In the genomic region with DNA sequence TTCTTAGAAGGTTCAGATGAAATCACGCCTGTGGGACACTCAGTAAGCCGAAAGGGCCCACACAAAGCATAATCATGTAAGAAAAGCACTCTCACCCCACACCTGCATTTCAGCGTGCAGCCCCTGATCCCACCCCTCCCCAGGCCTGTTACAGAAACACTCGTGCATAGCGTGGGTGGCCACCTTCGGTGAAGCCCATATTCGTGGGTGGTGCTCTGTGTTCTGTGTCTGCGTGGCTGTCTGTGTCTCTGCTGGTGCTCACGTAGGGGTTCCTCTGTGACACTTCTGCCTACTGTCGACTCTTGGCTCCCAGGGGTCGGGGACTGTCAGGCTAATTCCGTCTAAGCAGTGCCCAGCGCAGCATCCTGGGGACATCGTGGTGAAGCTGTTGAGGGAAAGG, we compare ENCODE assay signal across 23 cellular contexts.
"Had no signal": no experiment of that assay in that cellular context is flagged by ENCODE, and none has a peak within 500 bp of the region (broad histone marks: within the 10 kb centered on the region; RNA-seq: fewer than 3 reads in every experiment).

No MANE protein-coding gene starts in this region.

- H3K4me3 Mint-ChIP-seq: activated T-cell treated with anti-CD3 and anti-CD28 coated beads, Interleukin-2, amount 50 U/mL, for 24 hours; activated T-helper 17 cell treated with anti-CD3 and anti-CD28 coated beads, Interleukin-2, amount 50 U/mL, for 72 hours; naive thymus-derived CD4-positive, alpha-beta T cell; stimulated activated effector memory CD8-positive, alpha-beta T cell treated with anti-CD3 and anti-CD28 coated beads, Interleukin-12 subunit alpha, Interleukin-12 subunit beta, amount 100 ng/mL, for 72 hours; stimulated activated naive CD8-positive, alpha-beta T cell treated with anti-CD3 and anti-CD28 coated beads, Interleukin-15, amount 100 ng/mL, for 72 hours; WTC11 had no signal

- H3K27ac Mint-ChIP-seq: activated naive CD4-positive, alpha-beta T cell treated with anti-CD3 and anti-CD28 coated beads, Interleukin-2, amount 50 U/mL, for 72 hours; activated T-cell treated with anti-CD3 and anti-CD28 coated beads, Interleukin-2, amount 50 U/mL, for 24 hours; activated T-helper 17 cell treated with anti-CD3 and anti-CD28 coated beads, Interleukin-2, amount 50 U/mL, for 72 hours; naive thymus-derived CD4-positive, alpha-beta T cell; stimulated activated effector memory CD8-positive, alpha-beta T cell treated with anti-CD3 and anti-CD28 coated beads, Interleukin-12 subunit alpha, Interleukin-12 subunit beta, amount 100 ng/mL, for 72 hours; stimulated activated naive CD8-positive, alpha-beta T cell treated with anti-CD3 and anti-CD28 coated beads, Interleukin-15, amount 100 ng/mL, for 72 hours; WTC11 had no signal

- H3K4me1 Mint-ChIP-seq: activated T-helper 17 cell treated with anti-CD3 and anti-CD28 coated beads, Interleukin-2, amount 50 U/mL, for 72 hours had no signal

- H3K27me3 Mint-ChIP-seq: activated T-cell treated with anti-CD3 and anti-CD28 coated beads, Interleukin-2, amount 50 U/mL, for 24 hours; activated T-helper 17 cell treated with anti-CD3 and anti-CD28 coated beads, Interleukin-2, amount 50 U/mL, for 72 hours had no signal

- H3K4me3 ChIP-seq: ascending aorta, esophagus muscularis mucosa, heart left ventricle, pancreas, psoas muscle, right atrium auricular region, tibial nerve had no signal

- H3K36me3 Mint-ChIP-seq: stimulated activated effector memory CD8-positive, alpha-beta T cell treated with anti-CD3 and anti-CD28 coated beads, Interleukin-12 subunit alpha, Interleukin-12 subunit beta, amount 100 ng/mL, for 72 hours had no signal

- H3K36me3 ChIP-seq: ascending aorta, esophagus muscularis mucosa, neutrophil, pancreas, right atrium auricular region, tibial nerve had no signal

- H3K9me3 ChIP-seq: pancreas, psoas muscle had no signal

- DNase-seq: activated T-cell treated with anti-CD3 and anti-CD28 coated beads, Interleukin-2, amount 50 U/mL, for 24 hours; central memory CD4-positive, alpha-beta T cell; effector memory CD4-positive, alpha-beta T cell; heart left ventricle; left colon; naive thymus-derived CD4-positive, alpha-beta T cell; pancreas; psoas muscle; stimulated activated CD4-positive, alpha-beta T cell treated with anti-CD3 and anti-CD28 coated beads, Interleukin-2, amount 100 ng/mL, for 24 hours; stimulated activated naive CD8-positive, alpha-beta T cell treated with anti-CD3 and anti-CD28 coated beads, Interleukin-15, amount 100 ng/mL, for 72 hours; T-helper 9 cell had no signal

- H3K27ac ChIP-seq: ascending aorta, esophagus muscularis mucosa, heart left ventricle, neutrophil, pancreas, psoas muscle, right atrium auricular region had no signal

- H3K4me1 ChIP-seq: ascending aorta, psoas muscle had no signal

- ATAC-seq: activated T-helper 17 cell treated with anti-CD3 and anti-CD28 coated beads, Interleukin-2, amount 50 U/mL, for 72 hours; left colon; naive thymus-derived CD4-positive, alpha-beta T cell; pancreas; psoas muscle; stimulated activated naive CD8-positive, alpha-beta T cell treated with anti-CD3 and anti-CD28 coated beads, Interleukin-15, amount 100 ng/mL, for 72 hours; WTC11 had no signal

- H3K27me3 ChIP-seq: ascending aorta, heart left ventricle, neutrophil, pancreas, right atrium auricular region, tibial nerve had no signal

- FAIRE-seq: endothelial cell of umbilical vein, islet of Langerhans, pancreas, urothelium cell line had no signal
